Comparison of ENCODE assay signal across 22 cellular contexts in genomic region chr15:96768435-96768789, GRCh38.
DNase-seq lines count a peak whose midpoint lies in the region; FAIRE-seq and TF ChIP-seq lines count a peak whose summit lies in the region.
"Had no signal": no experiment of that assay in that cellular context is flagged by ENCODE, and none has a peak within 500 bp of the region (broad histone marks: within the 10 kb centered on the region; RNA-seq: fewer than 3 reads in every experiment).

No MANE protein-coding gene starts in this region.

- no peaks in the 10 kb centered on the region for H3K9me1 ChIP-seq in keratinocyte (ENCODE audit: control insufficient read depth, extremely low read depth, insufficient read depth, low read length)

- no peak overlapping the region for H3K27ac ChIP-seq in H1 (ENCODE audit: low read depth, low read length)
- peak overlapping the region; percentile 80 for H3K27ac ChIP-seq in keratinocyte (ENCODE audit: control insufficient read depth, insufficient read depth, low read length)
- H3K27ac ChIP-seq: 22Rv1, A549, BLaER1, GM23248, HL-60 had no signal

- no peak overlapping the region for H2BK20ac ChIP-seq in H1 (ENCODE audit: low read length)

- H3K23ac ChIP-seq in H1 (ENCODE audit: insufficient read length), result no peak overlapping the region

- no peak for TF ChIP-seq RAD21 in H1 (IDR thresholded peaks at IDR 0.05 in 1 of 2, conservative IDR thresholded peaks at IDR 0.05 in 1 of 2; ENCODE audit: low read depth in 2 of 2, low read length in 2 of 2)

- no peak overlapping the region for H2AK5ac ChIP-seq in H1 (ENCODE audit: low read depth, low read length)

- 0 out of 2 replicates have a peak overlapping the region, but pooled peaks have one; percentile 72 for H2BK15ac ChIP-seq in H1 (ENCODE audit: low read length)

- TF ChIP-seq POLR2A in H1 (IDR thresholded peaks at IDR 0.05; ENCODE audit: control extremely low read depth in 1 of 2, low read depth in 2 of 2, low read length in 2 of 2), result no peak

- no peak overlapping the region for H3K4me3 ChIP-seq in H1 (ENCODE audit: extremely low read depth in 1 of 4, insufficient read depth in 2 of 4, low read depth in 3 of 4, low read length in 4 of 4)
- no peak overlapping the region for H3K4me3 ChIP-seq in keratinocyte (ENCODE audit: control insufficient read depth in 2 of 3, extremely low read depth in 1 of 3, insufficient read depth in 2 of 3, low read depth in 1 of 3, low read length in 3 of 3)
- H3K4me3 ChIP-seq: A549, BLaER1, GM23248 had no signal

- FAIRE-seq in H1 (lab: Jason Lieb, UNC), result no peak
- FAIRE-seq in keratinocyte (lab: Jason Lieb, UNC), result no peak
- FAIRE-seq in urothelium cell line (lab: Jason Lieb, UNC), result peak; percentile 62
- FAIRE-seq: A549, G401.6, GM12892, GM18507, H54 had no signal

- no peak overlapping the region for H2AFZ ChIP-seq in H1 (ENCODE audit: low read length)
- peak overlapping the region; percentile 64 for H2AFZ ChIP-seq in keratinocyte (ENCODE audit: control insufficient read depth, low read length)
- H2AFZ ChIP-seq: GM23248 had no signal

- no peak overlapping the region; the same call in 1 of the 2 replicates for H4K8ac ChIP-seq in H1 (ENCODE audit: extremely low read depth, insufficient read depth, low read length)

- H3K4me1 ChIP-seq in H1 (replicated peaks in 1 of 4; ENCODE audit: control insufficient read depth in 3 of 4, insufficient read depth in 4 of 4, low read length in 3 of 4), result 0 out of 7 replicates have a peak, but pooled peaks cover 0 to 2% (median 0%) of the 10 kb centered on the region in 4 experiments
- H3K4me1 ChIP-seq in keratinocyte (ENCODE audit: control insufficient read depth, extremely low read depth, insufficient read depth, low read length), result peaks cover 25% of the 10 kb centered on the region
- H3K4me1 ChIP-seq: A549, BLaER1 had no signal

- dilution Hi-C loops in keratinocyte (cut with MboI; ENCODE audit: extremely low pct_ligation_motif_present, low sequenced_read_pairs), result no loop called here

- H3K79me2 ChIP-seq in H1 (ENCODE audit: control insufficient read depth in 1 of 2, insufficient read depth in 2 of 2, low read length in 2 of 2) (no peaks in the 10 kb centered on the region), keratinocyte (ENCODE audit: control insufficient read depth, insufficient read depth, low read length) (no peaks in the 10 kb centered on the region)

- POLR2A ChIA-PET in H1 (lab: Charles Lee; ENCODE audit: partially characterized antibody), result interaction anchor here (0.8 kb wide), 1 partner anchor 1947 kb away, joined by 3 read pairs; no protein-coding TSS in a partner anchor

- H3K27me3 ChIP-seq in H1 (replicated peaks in 1 of 4; ENCODE audit: control insufficient read depth in 3 of 4, extremely low read depth in 1 of 4, insufficient read depth in 3 of 4, low read length in 3 of 4) (no peaks in the 10 kb centered on the region), keratinocyte (ENCODE audit: control insufficient read depth, extremely low read depth, insufficient read depth, low read length) (no peaks in the 10 kb centered on the region)
- H3K27me3 ChIP-seq: BLaER1 had no signal

- no peaks in the 10 kb centered on the region for H3K23me2 ChIP-seq in H1 (ENCODE audit: low read depth, low read length)

- H2BK12ac ChIP-seq in H1 (ENCODE audit: low read depth, low read length), result 0 out of 2 replicates have a peak overlapping the region, but pooled peaks have one; percentile 68

- TF ChIP-seq EP300 in H1 (IDR thresholded peaks at IDR 0.05; ENCODE audit: borderline replicate concordance in 1 of 2, low read depth in 2 of 2, low read length in 2 of 2), result no peak

- H3K14ac ChIP-seq in H1 (ENCODE audit: insufficient read length), result no peak overlapping the region

- CTCF ChIA-PET in H1 (lab: Charles Lee; ENCODE audit: partially characterized antibody), result no interaction called here

- H2BK120ac ChIP-seq in H1 (replicated peaks; ENCODE audit: low read depth, low read length), result no peak overlapping the region

- no peak overlapping the region; the same call in none of the 2 replicates for H3K18ac ChIP-seq in H1 (ENCODE audit: extremely low read depth, low read length)

- H3K9me3 ChIP-seq in H1 (ENCODE audit: insufficient read depth in 2 of 2, low read depth in 1 of 2, low read length in 1 of 2) (no peaks in the 10 kb centered on the region), keratinocyte (ENCODE audit: control insufficient read depth, low read depth, low read length) (no peaks in the 10 kb centered on the region)
- H3K9me3 ChIP-seq: A549, BLaER1 had no signal

- H4K91ac ChIP-seq in H1 (replicated peaks; ENCODE audit: insufficient read length, low read length), result no peak overlapping the region

- 90% methylated on average over 5 of the region's 5 CpGs; no CpG with 5 or more reads in 1 of the 2 experiments for WGBS in H1 (ENCODE audit: extremely low coverage in 1 of 2, insufficient coverage in 1 of 2, insufficient read length in 1 of 2, insufficient replicate concordance in 2 of 2, low coverage in 1 of 2, low lambda C conversion rate in 2 of 2, missing lambda C conversion rate in 1 of 2), 2 experiments

- no peak overlapping the region for H2BK5ac ChIP-seq in H1 (ENCODE audit: low read depth, low read length)

- DNase-seq in ELF-1 (ENCODE audit: low read depth, low spot score) (peak; percentile 27), H1 (ENCODE audit: low read depth in 1 of 2, low spot score in 2 of 2) (no peak), keratinocyte (ENCODE audit: low read depth, low spot score) (no peak), urothelium cell line (ENCODE audit: low spot score) (no peak), GM10266 (ENCODE audit: extremely low spot score) (no peak), ACHN (no peak), activated gamma-delta T cell (lab: John Stamatoyannopoulos, UW) (no peak)
- DNase-seq: CD8-positive, alpha-beta T cell; COR-L47; DMS 273 treated with DMSO at 0.1 percent for 48 hours; DMS53; DND-41; GM23248; HCEC 1CT had no signal

- no peaks in the 10 kb centered on the region for H3K79me1 ChIP-seq in H1 (ENCODE audit: low read depth, low read length)

- no peak overlapping the region for H3K4me2 ChIP-seq in H1 (ENCODE audit: insufficient read depth in 1 of 2, low read depth in 2 of 2, low read length in 2 of 2)
- H3K4me2 ChIP-seq in keratinocyte (ENCODE audit: control insufficient read depth, extremely low read depth, insufficient read depth, low read depth, low read length), result peak overlapping the region; percentile 71
- H3K4me2 ChIP-seq: A549, BLaER1 had no signal

- no peak overlapping the region for H3K4ac ChIP-seq in H1 (replicated peaks; ENCODE audit: insufficient read length, low read depth, low read length)

- H3K9ac ChIP-seq in H1 (replicated peaks in 1 of 4; ENCODE audit: extremely low read depth in 1 of 4, low read depth in 3 of 4, low read length in 3 of 4) (no peak overlapping the region), keratinocyte (ENCODE audit: control insufficient read depth, extremely low read depth, insufficient read depth, low read length) (peak overlapping the region; percentile 43)
- H3K9ac ChIP-seq: BLaER1, GM23248 had no signal

- TF ChIP-seq CTCF in H1 (IDR thresholded peaks at IDR 0.05; ENCODE audit: control extremely low read depth in 1 of 3, insufficient read depth in 1 of 3, low read depth in 1 of 3, low read length in 3 of 3) (no peak), keratinocyte (optimal IDR thresholded peaks at IDR 0.05 in 1 of 3, IDR thresholded peaks at IDR 0.05 in 1 of 3, conservative IDR thresholded peaks at IDR 0.05 in 1 of 3; ENCODE audit: extremely low read depth in 1 of 3, insufficient read depth in 2 of 3, low read length in 3 of 3) (no peak), GM10266 (IDR thresholded peaks at IDR 0.05; ENCODE audit: control insufficient read depth, insufficient read depth, low read depth, missing control alignments) (no peak)

- no peak overlapping the region for H3K56ac ChIP-seq in H1 (replicated peaks; ENCODE audit: insufficient read length, low read depth, low read length)

- H3K36me3 ChIP-seq in H1 (ENCODE audit: control insufficient read depth in 2 of 4, insufficient read depth in 4 of 4, low read length in 3 of 4), result no peaks in the 10 kb centered on the region
- H3K36me3 ChIP-seq in keratinocyte (ENCODE audit: control insufficient read depth in 2 of 2, extremely low read depth in 1 of 2, insufficient read depth in 2 of 2, low read length in 2 of 2), result no peaks in the 10 kb centered on the region
- H3K36me3 ChIP-seq: BLaER1 had no signal

- H4K5ac ChIP-seq in H1 (ENCODE audit: insufficient read length, low read depth, low read length), result no peak overlapping the region

- in situ Hi-C loops in ACHN (cut with HindIII; ENCODE audit: low pct_ligation_motif_present, low pct_unique_long_range_greater_than_20kb, low sequenced_read_pairs), result no loop called here

- H4K20me1 ChIP-seq in H1 (replicated peaks in 1 of 2; ENCODE audit: control insufficient read depth in 1 of 2, insufficient read depth in 2 of 2, low read length in 2 of 2), result no peaks in the 10 kb centered on the region
- H4K20me1 ChIP-seq in keratinocyte (ENCODE audit: control insufficient read depth, extremely low read depth, insufficient read depth, low read length), result no peaks in the 10 kb centered on the region
- H4K20me1 ChIP-seq: BLaER1 had no signal

TF ChIP-seq in H1, 55 proteins besides CTCF, POLR2A, EP300 and RAD21 (continues in another document):
- TF ChIP-seq JUN (IDR thresholded peaks at IDR 0.05; ENCODE audit: low read depth, low read length), result no peak
- no peak for TF ChIP-seq RNF2 (IDR thresholded peaks at IDR 0.05; ENCODE audit: borderline replicate concordance, low read depth, low read length, missing control alignments, poor library complexity, severe bottlenecking)
